In the genomic region with DNA sequence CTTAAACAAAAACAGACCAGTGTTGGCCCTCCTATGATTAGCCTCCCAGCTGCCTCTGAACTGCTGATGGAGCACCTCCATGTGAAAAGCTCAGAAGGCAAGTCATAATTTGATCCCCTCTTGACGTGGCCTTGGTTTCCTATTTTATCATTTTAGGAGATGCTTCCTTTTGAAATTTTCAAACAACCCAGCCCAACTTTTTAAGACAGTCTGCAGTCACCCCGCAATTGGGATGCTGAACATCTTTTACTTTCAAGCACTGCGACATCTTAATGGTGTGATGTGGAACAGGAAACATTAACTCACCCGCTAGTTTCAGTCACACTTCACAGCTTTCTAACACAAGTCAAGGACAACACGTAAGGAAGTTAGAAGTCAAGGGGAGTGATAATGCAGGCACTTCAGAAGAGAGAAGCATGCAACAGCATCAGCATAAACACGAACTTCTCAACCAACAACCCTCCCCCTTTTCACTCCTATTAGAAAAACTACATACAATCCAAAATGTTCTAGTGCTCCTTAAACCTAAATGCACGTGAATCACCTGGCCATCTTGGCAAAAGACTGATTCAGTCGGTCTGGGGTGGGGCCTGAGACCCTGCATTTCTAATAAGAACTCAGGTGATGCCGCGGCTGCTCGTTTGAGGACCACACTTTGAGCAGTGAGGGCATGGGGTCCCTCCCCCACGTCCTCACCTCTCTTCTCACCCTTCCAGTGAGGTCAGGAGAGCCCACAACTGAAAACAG, we compare ENCODE assay signal across 8 cellular contexts.
DNase-seq lines count a peak whose midpoint lies in the region; ATAC-seq lines count a peak whose summit lies in the region.

No MANE protein-coding gene starts in this region.

- no peaks in the 10 kb centered on the region for H4K20me1 ChIP-seq in BLaER1

- H3K4me2 ChIP-seq in BLaER1: peak overlapping the region; percentile 87

- peak; percentile 89 for ATAC-seq in GM19324 (IDR thresholded peaks at IDR 0.05; ENCODE audit: low FRiP score, unreplicated experiment)
- ATAC-seq in HG03196 (IDR thresholded peaks at IDR 0.05; ENCODE audit: unreplicated experiment): peak; percentile 90

- DNase-seq in activated naive CD4-positive, alpha-beta T cell treated with anti-CD3 and anti-CD28 coated beads, Interleukin-2, amount 10 ng/mL, durations not matched to agents 7 days and 5 days: peak; percentile 55
- no peak for DNase-seq in cerebellar nuclear complex (lab: John Stamatoyannopoulos, UW)
- no peak for DNase-seq in cortex of kidney (lab: John Stamatoyannopoulos, UW)
- no peak for DNase-seq in NCI-H2196 (lab: John Stamatoyannopoulos, UW; ENCODE audit: unreplicated experiment)
- DNase-seq in H4 (ENCODE audit: low spot score): no peak

- CTCF ChIA-PET in activated naive CD4-positive, alpha-beta T cell treated with anti-CD3 and anti-CD28 coated beads, Interleukin-2, amount 10 ng/mL, durations not matched to agents 7 days and 5 days (lab: Charles Lee): interaction anchor here (0.8 to 1.5 kb wide), 2 partner anchors 21 to 62 kb away, joined by 3 to 5 read pairs; no protein-coding TSS in a partner anchor

- H3K27ac ChIP-seq in BLaER1: peak overlapping the region; percentile 67

- H3K9me3 Mint-ChIP-seq in activated naive CD4-positive, alpha-beta T cell treated with anti-CD3 and anti-CD28 coated beads, Interleukin-2, amount 10 ng/mL, durations not matched to agents 7 days and 5 days: no peaks in the 10 kb centered on the region

- peaks cover 83% of the 10 kb centered on the region for H3K4me1 Mint-ChIP-seq in activated naive CD4-positive, alpha-beta T cell treated with anti-CD3 and anti-CD28 coated beads, Interleukin-2, amount 10 ng/mL, durations not matched to agents 7 days and 5 days

- H3K9ac ChIP-seq in BLaER1: no peak overlapping the region; the same call in 1 of the 2 replicates

- no peak overlapping the region for H3K4me3 Mint-ChIP-seq in activated naive CD4-positive, alpha-beta T cell treated with anti-CD3 and anti-CD28 coated beads, Interleukin-2, amount 10 ng/mL, durations not matched to agents 7 days and 5 days

- peaks cover 15% of the 10 kb centered on the region for H3K36me3 Mint-ChIP-seq in activated naive CD4-positive, alpha-beta T cell treated with anti-CD3 and anti-CD28 coated beads, Interleukin-2, amount 10 ng/mL, durations not matched to agents 7 days and 5 days

- H3K27me3 ChIP-seq in BLaER1: no peaks in the 10 kb centered on the region

- no peaks in the 10 kb centered on the region for H3K27me3 Mint-ChIP-seq in activated naive CD4-positive, alpha-beta T cell treated with anti-CD3 and anti-CD28 coated beads, Interleukin-2, amount 10 ng/mL, durations not matched to agents 7 days and 5 days

- 0 out of 2 replicates have a peak, but pooled peaks cover 3% of the 10 kb centered on the region for H3K36me3 ChIP-seq in BLaER1

- peaks cover 64% of the 10 kb centered on the region for H3K4me1 ChIP-seq in BLaER1

- H3K27ac Mint-ChIP-seq in activated naive CD4-positive, alpha-beta T cell treated with anti-CD3 and anti-CD28 coated beads, Interleukin-2, amount 10 ng/mL, durations not matched to agents 7 days and 5 days: peak overlapping the region; percentile 96

- H3K9me3 ChIP-seq in BLaER1: no peaks in the 10 kb centered on the region

- peak overlapping the region; percentile 28; the same call in 1 of the 2 replicates for H3K4me3 ChIP-seq in BLaER1
